ENCODE assay signal across 1 cellular context in the genomic region with DNA sequence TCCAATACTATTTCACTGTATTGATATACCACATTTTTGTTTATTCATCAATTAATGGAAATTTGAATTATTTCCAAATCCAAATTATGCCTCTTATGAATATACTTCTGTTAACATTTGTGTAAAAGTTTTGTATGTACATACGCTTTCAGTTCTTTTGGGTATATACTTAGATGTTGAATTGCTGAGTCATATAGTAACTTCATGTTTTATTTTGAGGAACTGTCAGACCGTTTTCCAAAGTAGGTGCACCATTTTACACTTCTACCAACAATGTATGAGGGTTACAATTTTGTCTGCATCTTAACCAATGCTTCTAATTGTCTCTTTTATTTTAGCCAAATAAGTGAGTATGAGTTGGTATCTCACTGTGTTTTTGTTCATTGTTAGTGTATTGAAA.
TF ChIP-seq lines count a peak whose summit lies in the region.

No MANE protein-coding gene starts in this region.

TF ChIP-seq in HepG2, 621 proteins besides CTCF, POLR2A, EP300 and RAD21:
- no peak for TF ChIP-seq ZNF747 (CRISPR knock-in tag; IDR thresholded peaks at IDR 0.05; ENCODE audit: borderline replicate concordance)
- peak; percentile 57 for TF ChIP-seq NFE2L2 (IDR thresholded peaks at IDR 0.05; ENCODE audit: low read length)
- peak; percentile 20 to 44; a peak in 2 of 4 replicates for TF ChIP-seq MAFK (conservative IDR thresholded peaks at IDR 0.05 in 1 of 2, IDR thresholded peaks at IDR 0.05 in 1 of 2; ENCODE audit: low read length in 2 of 2)
- no peak for TF ChIP-seq IRF2 (CRISPR knock-in tag; IDR thresholded peaks at IDR 0.05)
- TF ChIP-seq ATAD3A (CRISPR knock-in tag; IDR thresholded peaks at IDR 0.05): no peak
- no peak for TF ChIP-seq MLXIP (CRISPR knock-in tag; IDR thresholded peaks at IDR 0.05; ENCODE audit: borderline replicate concordance)
- no peak for TF ChIP-seq HNRNPUL1 (IDR thresholded peaks at IDR 0.05; ENCODE audit: low read depth, low read length)
- TF ChIP-seq ZNF263 (CRISPR knock-in tag; IDR thresholded peaks at IDR 0.05): no peak
- no peak for TF ChIP-seq SMYD3 (CRISPR knock-in tag; IDR thresholded peaks at IDR 0.05)
